In genomic region chr4:15765910-15766703, GRCh38 we compare ENCODE assay signal across 8 cellular contexts. TPM values are rescaled to one million over a fixed set of nuclear protein-coding genes. Genes with fewer than 3 reads are reported as not detected.
DNase-seq lines count a peak whose midpoint lies in the region; ATAC-seq and TF ChIP-seq lines count a peak whose summit lies in the region.

No MANE protein-coding gene starts in this region.

- H3K4me2 ChIP-seq in SK-N-SH, result no peak overlapping the region

- no peak overlapping the region for H3K4me3 ChIP-seq in SK-N-SH (ENCODE audit: low read depth in 2 of 2, low read length in 1 of 2)

- no peak for TF ChIP-seq EP300 in SK-N-SH (IDR thresholded peaks at IDR 0.05; ENCODE audit: borderline replicate concordance in 1 of 2, low read depth in 1 of 2, low read length in 1 of 2)

- H3F3A ChIP-seq in SK-N-SH (replicated peaks; ENCODE audit: insufficient read depth), result no peaks in the 10 kb centered on the region

- no peaks in the 10 kb centered on the region for H3K9me2 ChIP-seq in SK-N-SH

- H3K27ac ChIP-seq in SK-N-SH (ENCODE audit: low read depth in 2 of 2, low read length in 1 of 2), result no peak overlapping the region

- no peak overlapping the region for H3K9ac ChIP-seq in SK-N-SH

- 42% methylated on average over 6 of the region's 6 CpGs for WGBS in SK-N-SH (ENCODE audit: low lambda C conversion rate)

- H4K20me1 ChIP-seq in SK-N-SH (ENCODE audit: insufficient read depth), result no peaks in the 10 kb centered on the region

- no peak for TF ChIP-seq CTCF in SK-N-SH (IDR thresholded peaks at IDR 0.05)

- no peaks in the 10 kb centered on the region for H3K36me3 ChIP-seq in SK-N-SH (replicated peaks in 1 of 2; ENCODE audit: control insufficient read depth in 1 of 2, insufficient read depth in 2 of 2, low read length in 1 of 2)

- no peaks in the 10 kb centered on the region; the same call in 1 of the 2 replicates for H3K27me3 ChIP-seq in SK-N-SH (ENCODE audit: insufficient read depth)

- POLR2A ChIA-PET in SK-N-SH (lab: Yijun Ruan, JAX), result no interaction called here

- no peaks in the 10 kb centered on the region for H3K9me3 ChIP-seq in SK-N-SH

- DNase-seq in NAMALWA (ENCODE audit: low spot score) (peak; percentile 59), NCI-H446 treated with DMSO at 0.1 percent for 48 hours (lab: John Stamatoyannopoulos, UW) (no peak), SK-N-SH (no peak), NCI-H82 treated with DMSO at 0.1 percent for 48 hours (lab: John Stamatoyannopoulos, UW; ENCODE audit: unreplicated experiment) (no peak)
- DNase-seq in effector CD4-positive, alpha-beta T cell, result peak; percentile 23

- CTCF ChIA-PET in SK-N-SH (lab: Yijun Ruan, JAX), result interaction anchor here (0.7 to 1.0 kb wide), 2 partner anchors 40 to 191 kb away, joined by 3 to 4 read pairs; no protein-coding TSS in a partner anchor

- H2AFZ ChIP-seq in SK-N-SH (ENCODE audit: low read depth), result no peak overlapping the region

- ATAC-seq in GM18508 (IDR thresholded peaks at IDR 0.05; ENCODE audit: insufficient read depth, unreplicated experiment) (peak; percentile 62), HG02571 (IDR thresholded peaks at IDR 0.05; ENCODE audit: unreplicated experiment) (peak; percentile 69), HG03469 (IDR thresholded peaks at IDR 0.05; ENCODE audit: unreplicated experiment) (no peak)

- H3K4me1 ChIP-seq in SK-N-SH (ENCODE audit: control insufficient read depth in 1 of 2, insufficient read depth in 2 of 2, low read depth in 1 of 2, low read length in 1 of 2), result peaks cover 0 to 8% of the 10 kb centered on the region in 2 experiments; a peak in 1 of 4 replicates

- no peaks in the 10 kb centered on the region for H3K79me2 ChIP-seq in SK-N-SH (ENCODE audit: insufficient read depth)

- TF ChIP-seq RAD21 in SK-N-SH (IDR thresholded peaks at IDR 0.05; ENCODE audit: low read length), result no peak

TF ChIP-seq in SK-N-SH, 30 proteins besides CTCF, POLR2A, EP300 and RAD21:
- no peak for TF ChIP-seq RFX5 (IDR thresholded peaks at IDR 0.05; ENCODE audit: low read length)
- TF ChIP-seq GATA2 (CRISPR knock-in tag; IDR thresholded peaks at IDR 0.05), result no peak
- TF ChIP-seq USF1 (IDR thresholded peaks at IDR 0.05; ENCODE audit: borderline replicate concordance, low read depth), result no peak
- no peak for TF ChIP-seq ZBTB33 (IDR thresholded peaks at IDR 0.05; ENCODE audit: borderline replicate concordance, low read depth)
- TF ChIP-seq TEAD4 (IDR thresholded peaks at IDR 0.05; ENCODE audit: borderline replicate concordance, insufficient read depth), result no peak
- TF ChIP-seq IRF3 (IDR thresholded peaks at IDR 0.05; ENCODE audit: low read depth, low read length), result no peak
- no peak for TF ChIP-seq NRF1 (IDR thresholded peaks at IDR 0.05; ENCODE audit: low read depth, low read length)

RNA-seq across cellular contexts. Expression of gene CD38, which starts 12.0 kb away (rescaled TPM):
- polyA plus RNA-seq in SK-N-SH (2012; rRNA removed), result 0.02 TPM in 1 of 2 replicates, not detected in the other
- polyA plus RNA-seq in SK-N-SH (2012; cell fraction: cytosol; rRNA removed), result 0.01 and 0.04 TPM in 2 replicates
- polyA plus RNA-seq in SK-N-SH (2012; cell fraction: nucleus; rRNA removed), result 0.01 TPM in 2 replicates

Comparison
In these comparisons a context has a peak if more than half of its experiments do, and no peak if none do; other contexts are left out.
1. DNase-seq: peak in NAMALWA (single experiment) and effector CD4-positive, alpha-beta T cell (single experiment); none in NCI-H446 treated with DMSO at 0.1 percent for 48 hours (single experiment), SK-N-SH (single experiment) and NCI-H82 treated with DMSO at 0.1 percent for 48 hours (single experiment).